25 cellular contexts compared by ENCODE assay signal in the genomic region with DNA sequence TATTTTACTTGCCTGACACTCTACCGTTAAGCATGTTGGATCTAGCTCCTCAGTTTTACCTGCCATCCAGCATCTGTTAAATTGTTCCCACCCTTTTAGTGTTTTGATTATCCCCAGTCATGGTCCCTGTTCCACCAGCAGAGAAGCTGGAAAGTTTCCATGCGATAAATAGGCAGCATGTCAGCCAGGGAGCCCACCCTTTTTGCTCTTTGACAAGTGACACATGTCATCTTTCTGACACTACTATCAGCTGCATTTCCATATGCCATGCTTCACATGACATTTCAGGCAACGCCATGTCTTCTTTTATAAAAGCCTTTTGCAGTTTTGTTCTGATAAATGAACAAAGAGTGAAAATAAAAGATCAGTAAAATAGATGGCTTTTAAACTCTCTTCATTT.
"Had no signal": no experiment of that assay in that cellular context is flagged by ENCODE, and none has a peak within 500 bp of the region (broad histone marks: within the 10 kb centered on the region; RNA-seq: fewer than 3 reads in every experiment).

No MANE protein-coding gene starts in this region.

- H3K36me3 Mint-ChIP-seq: mesothelial cell of epicardium, naive B cell had no signal

- H3K9me3 ChIP-seq: colonic mucosa, esophagus squamous epithelium, gastrocnemius medialis, heart right ventricle, lower lobe of right lung, mucosa of descending colon had no signal

- H3K4me3 ChIP-seq: colonic mucosa, esophagus squamous epithelium, gastrocnemius medialis, heart right ventricle, left lung, lower lobe of right lung, mucosa of descending colon had no signal

- H3K4me1 Mint-ChIP-seq: endodermal cell, naive B cell had no signal

- ATAC-seq: effector memory CD8-positive, alpha-beta T cell; esophagus mucosa; gastrocnemius medialis; heart right ventricle; left cardiac atrium; left lung; left ventricle myocardium superior; lower lobe of right lung; mucosa of descending colon had no signal

- DNase-seq: colonic mucosa; cortex of kidney; effector CD8-positive, alpha-beta T cell; effector memory CD8-positive, alpha-beta T cell; endodermal cell; erythroblast; esophagus squamous epithelium; foreskin fibroblast; foreskin melanocyte; gastrocnemius medialis; glutamatergic neuron; head of caudate nucleus; heart right ventricle; hippocampal formation; left cardiac atrium; left lung; left ventricle myocardium superior; lower lobe of right lung; mesenchymal stem cell; mucosa of descending colon; naive B cell had no signal

- H3K4me1 ChIP-seq: colonic mucosa, esophagus squamous epithelium, left lung, lower lobe of right lung had no signal

- H3K27me3 ChIP-seq: colonic mucosa, esophagus squamous epithelium, gastrocnemius medialis, heart right ventricle, left lung had no signal

- H3K27me3 Mint-ChIP-seq: dendritic cell treated with granulocyte-macrophage colony-stimulating factor and Interleukin-4, amounts not matched to agents 40 ng/mL and 50 ng/mL, for 4 days; effector memory CD8-positive, alpha-beta T cell; naive B cell had no signal

- H3K27ac Mint-ChIP-seq: dendritic cell treated with granulocyte-macrophage colony-stimulating factor and Interleukin-4, amounts not matched to agents 40 ng/mL and 50 ng/mL, for 4 days; effector memory CD8-positive, alpha-beta T cell; endodermal cell; mesothelial cell of epicardium; naive B cell had no signal

- H3K27ac ChIP-seq: colonic mucosa, epithelial cell of prostate, esophagus squamous epithelium, gastrocnemius medialis, heart right ventricle, left lung, lower lobe of right lung had no signal

- H3K4me3 Mint-ChIP-seq: dendritic cell treated with granulocyte-macrophage colony-stimulating factor and Interleukin-4, amounts not matched to agents 40 ng/mL and 50 ng/mL, for 4 days; effector memory CD8-positive, alpha-beta T cell; endodermal cell; mesothelial cell of epicardium; naive B cell had no signal
